ENCODE assay signal across 5 cellular contexts in genomic region chr1:199671684-199672083, GRCh38.
"Had no signal": no experiment of that assay in that cellular context is flagged by ENCODE, and none has a peak within 500 bp of the region (broad histone marks: within the 10 kb centered on the region; RNA-seq: fewer than 3 reads in every experiment).

No MANE protein-coding gene starts in this region.

- DNase-seq: H9, HCEC 1CT had no signal

- H3K4me3 Mint-ChIP-seq: GM23338, H9, IgD-negative memory B cell had no signal

- ATAC-seq: GM23338, HepG2 had no signal

- H3K9me3 Mint-ChIP-seq: GM23338 had no signal

- H3K27ac Mint-ChIP-seq: GM23338, H9, IgD-negative memory B cell had no signal

- H3K4me1 Mint-ChIP-seq: GM23338 had no signal
